ENCODE assay signal across 9 cellular contexts in genomic region chr13:113783966-113784644, GRCh38.
"Had no signal": no experiment of that assay in that cellular context is flagged by ENCODE, and none has a peak within 500 bp of the region (broad histone marks: within the 10 kb centered on the region; RNA-seq: fewer than 3 reads in every experiment).

No MANE protein-coding gene starts in this region.

- H3K36me3 ChIP-seq: neural progenitor cell, pancreas, tibial nerve had no signal

- DNase-seq: activated CD4-positive, alpha-beta T cell treated with anti-CD3 and anti-CD28 coated beads for 48 hours; activated CD8-positive, alpha-beta memory T cell treated with anti-CD3 and anti-CD28 coated beads for 24 hours; amniotic stem cell; stimulated activated CD4-positive, alpha-beta T cell treated with anti-CD3 and anti-CD28 coated beads, Interleukin-1b, Interleukin-23, amount 100 ng/mL, for 48 hours; stimulated activated naive B cell treated with anti-CD40 and anti-IgM and Interleukin-4, amounts not matched to agents 10 μg/mL and 1 μg/mL and 100 μg/mL, for 72 hours had no signal

- H3K27ac ChIP-seq: foreskin keratinocyte, neural progenitor cell, pancreas, tibial nerve had no signal

- H3K27me3 ChIP-seq: pancreas, tibial nerve had no signal

- H2AFZ ChIP-seq: neural progenitor cell had no signal

- H3K9me3 ChIP-seq: pancreas, tibial nerve had no signal

- H3K4me2 ChIP-seq: neural progenitor cell had no signal

- H3K4me1 ChIP-seq: neural progenitor cell, pancreas, tibial nerve had no signal

- H3K4me3 ChIP-seq: neural progenitor cell, pancreas, tibial nerve had no signal
